Comparison of ENCODE assay signal across 8 cellular contexts in the genomic region with DNA sequence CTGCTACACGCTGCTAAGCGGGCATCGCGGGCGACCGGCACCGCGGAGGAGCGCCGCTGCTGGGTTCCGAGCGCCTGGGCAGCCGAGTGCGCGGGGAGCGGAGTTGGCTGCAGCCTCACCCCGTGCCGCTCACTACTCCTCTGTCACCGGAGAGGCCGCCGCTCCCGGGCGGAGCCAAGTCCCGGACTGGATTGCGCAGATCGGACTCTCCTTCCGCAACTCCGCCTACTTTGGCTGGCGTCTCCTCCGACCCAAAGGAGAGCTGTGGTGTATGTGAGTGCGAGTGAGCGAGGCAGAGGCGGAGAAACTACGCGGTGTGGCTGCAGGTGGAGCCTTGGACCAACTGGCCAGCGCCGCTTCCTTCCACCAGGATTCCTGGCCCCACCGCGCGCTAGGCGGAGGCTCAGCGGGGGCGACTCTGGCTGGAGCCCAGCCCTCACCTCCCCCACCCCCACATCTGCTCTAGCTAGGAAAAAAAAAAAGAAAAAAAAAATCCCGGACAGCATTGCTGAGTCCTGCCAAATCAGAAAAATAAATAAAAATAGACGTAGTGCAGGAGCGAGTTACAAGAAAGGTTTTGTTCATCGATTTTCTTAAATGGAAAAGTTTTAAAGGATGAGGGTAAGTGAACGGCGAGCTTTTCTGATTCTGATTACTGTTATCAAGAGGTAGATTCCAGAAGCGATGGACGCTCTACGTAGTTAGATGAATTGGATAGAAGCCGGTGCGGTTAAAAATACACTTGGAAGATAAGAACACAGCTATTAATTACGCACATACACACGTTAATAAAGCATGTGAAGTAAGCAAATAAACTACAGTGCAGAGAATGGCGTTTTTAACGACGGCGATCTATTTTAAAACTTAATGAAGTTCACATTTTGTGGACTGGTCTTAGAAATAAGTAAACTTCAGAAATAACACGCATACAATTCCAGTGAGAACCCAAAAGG. TPM values are rescaled to one million over a fixed set of nuclear protein-coding genes. Genes with fewer than 3 reads are reported as not detected.
DNase-seq lines count a peak whose midpoint lies in the region; ATAC-seq and TF ChIP-seq lines count a peak whose summit lies in the region.

A gene with protein sequence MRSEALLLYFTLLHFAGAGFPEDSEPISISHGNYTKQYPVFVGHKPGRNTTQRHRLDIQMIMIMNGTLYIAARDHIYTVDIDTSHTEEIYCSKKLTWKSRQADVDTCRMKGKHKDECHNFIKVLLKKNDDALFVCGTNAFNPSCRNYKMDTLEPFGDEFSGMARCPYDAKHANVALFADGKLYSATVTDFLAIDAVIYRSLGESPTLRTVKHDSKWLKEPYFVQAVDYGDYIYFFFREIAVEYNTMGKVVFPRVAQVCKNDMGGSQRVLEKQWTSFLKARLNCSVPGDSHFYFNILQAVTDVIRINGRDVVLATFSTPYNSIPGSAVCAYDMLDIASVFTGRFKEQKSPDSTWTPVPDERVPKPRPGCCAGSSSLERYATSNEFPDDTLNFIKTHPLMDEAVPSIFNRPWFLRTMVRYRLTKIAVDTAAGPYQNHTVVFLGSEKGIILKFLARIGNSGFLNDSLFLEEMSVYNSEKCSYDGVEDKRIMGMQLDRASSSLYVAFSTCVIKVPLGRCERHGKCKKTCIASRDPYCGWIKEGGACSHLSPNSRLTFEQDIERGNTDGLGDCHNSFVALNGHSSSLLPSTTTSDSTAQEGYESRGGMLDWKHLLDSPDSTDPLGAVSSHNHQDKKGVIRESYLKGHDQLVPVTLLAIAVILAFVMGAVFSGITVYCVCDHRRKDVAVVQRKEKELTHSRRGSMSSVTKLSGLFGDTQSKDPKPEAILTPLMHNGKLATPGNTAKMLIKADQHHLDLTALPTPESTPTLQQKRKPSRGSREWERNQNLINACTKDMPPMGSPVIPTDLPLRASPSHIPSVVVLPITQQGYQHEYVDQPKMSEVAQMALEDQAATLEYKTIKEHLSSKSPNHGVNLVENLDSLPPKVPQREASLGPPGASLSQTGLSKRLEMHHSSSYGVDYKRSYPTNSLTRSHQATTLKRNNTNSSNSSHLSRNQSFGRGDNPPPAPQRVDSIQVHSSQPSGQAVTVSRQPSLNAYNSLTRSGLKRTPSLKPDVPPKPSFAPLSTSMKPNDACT (minus strand): TSS at position 142 of the 953 bp plus-strand sequence. CDS start 69,879 bp downstream, outside the sequence.

- WGBS in tibial nerve, 2 donors, result 1% methylated on average over 41 to 58 of the region's 61 CpGs

- peak in 2 of 5 experiments; percentile 50 to 66 for TF ChIP-seq CTCF in tibial nerve (IDR thresholded peaks at IDR 0.05)

- H3K27me3 Mint-ChIP-seq in activated naive CD4-positive, alpha-beta T cell treated with anti-CD3 and anti-CD28 coated beads, Interleukin-2, amount 50 U/mL, for 24 hours, result peaks cover 52% of the 10 kb centered on the region

- peaks cover 9% of the 10 kb centered on the region for H3K4me1 ChIP-seq in neuron (ENCODE audit: insufficient read depth, low read length)
- peaks cover 0 to 44% (median 5%) of the 10 kb centered on the region in 4 donors for H3K4me1 ChIP-seq in tibial nerve

- peak; percentile 10 to 91 for TF ChIP-seq EP300 in tibial nerve (IDR thresholded peaks at IDR 0.05)

- H3K27me3 ChIP-seq in neuron (ENCODE audit: insufficient read depth, low read length) (no peaks in the 10 kb centered on the region), tibial nerve (peaks cover 0 to 13% of the 10 kb centered on the region in 2 donors)

- H3K27ac Mint-ChIP-seq in activated naive CD4-positive, alpha-beta T cell treated with anti-CD3 and anti-CD28 coated beads, Interleukin-2, amount 50 U/mL, for 24 hours, result no peak within 1 kb of the TSS

- H3K4me3 ChIP-seq in neuron (ENCODE audit: low read length) (peak within 1 kb of the TSS; percentile 91), tibial nerve (peak within 1 kb of the TSS; percentile 62 to 79 (median 72))

- ATAC-seq in GM19455 (IDR thresholded peaks at IDR 0.05; ENCODE audit: unreplicated experiment) (peak; percentile 66), HG03521 (IDR thresholded peaks at IDR 0.05; ENCODE audit: unreplicated experiment) (peak; percentile 72)

- no peaks in the 10 kb centered on the region for H3K9me3 Mint-ChIP-seq in activated naive CD4-positive, alpha-beta T cell treated with anti-CD3 and anti-CD28 coated beads, Interleukin-2, amount 50 U/mL, for 24 hours

- H3K36me3 ChIP-seq in neuron (ENCODE audit: insufficient read depth, low read length), result no peaks in the 10 kb centered on the region
- H3K36me3 ChIP-seq in tibial nerve, result no peaks in the 10 kb centered on the region

- peaks cover 21% of the 10 kb centered on the region for H3K4me1 Mint-ChIP-seq in activated naive CD4-positive, alpha-beta T cell treated with anti-CD3 and anti-CD28 coated beads, Interleukin-2, amount 50 U/mL, for 24 hours

- TF ChIP-seq POLR2A in tibial nerve (IDR thresholded peaks at IDR 0.05), result peak; percentile 68 to 71

- peak within 1 kb of the TSS; percentile 75 for H2AFZ ChIP-seq in neuron (ENCODE audit: low read depth, low read length)

- H3K4me3 Mint-ChIP-seq in activated naive CD4-positive, alpha-beta T cell treated with anti-CD3 and anti-CD28 coated beads, Interleukin-2, amount 50 U/mL, for 24 hours, result peak within 1 kb of the TSS; percentile 83

- no peaks in the 10 kb centered on the region for H3K9me3 ChIP-seq in neuron (ENCODE audit: low read length)
- no peaks in the 10 kb centered on the region for H3K9me3 ChIP-seq in tibial nerve

- DNase-seq in D341Med (ENCODE audit: low spot score) (peak; percentile 87), NCI-H82 (lab: John Stamatoyannopoulos, UW) (peak; percentile 91), glomerular visceral epithelial cell (ENCODE audit: extremely low spot score) (peak; percentile 96), tibial nerve (ENCODE audit: low spot score in 2 of 2) (peak; percentile 65 to 80)

- no peaks in the 10 kb centered on the region for H3K36me3 Mint-ChIP-seq in activated naive CD4-positive, alpha-beta T cell treated with anti-CD3 and anti-CD28 coated beads, Interleukin-2, amount 50 U/mL, for 24 hours

- peak within 1 kb of the TSS; percentile 65 to 84 (median 76) for H3K27ac ChIP-seq in tibial nerve

RNA-seq across cellular contexts. Expression of the gene that starts here (rescaled TPM):
- 10 to 100 TPM; 13.6 to 25.1 (median 21.4) TPM for total RNA-seq in tibial nerve

Comparison
In these comparisons a context has a peak if more than half of its experiments do, and no peak if none do; other contexts are left out.
1. Peak in every context shown above with its lines: DNase-seq, ATAC-seq, H3K4me3 ChIP-seq and H3K27ac ChIP-seq.